Comparison of ENCODE assay signal across 13 cellular contexts in the genomic region with DNA sequence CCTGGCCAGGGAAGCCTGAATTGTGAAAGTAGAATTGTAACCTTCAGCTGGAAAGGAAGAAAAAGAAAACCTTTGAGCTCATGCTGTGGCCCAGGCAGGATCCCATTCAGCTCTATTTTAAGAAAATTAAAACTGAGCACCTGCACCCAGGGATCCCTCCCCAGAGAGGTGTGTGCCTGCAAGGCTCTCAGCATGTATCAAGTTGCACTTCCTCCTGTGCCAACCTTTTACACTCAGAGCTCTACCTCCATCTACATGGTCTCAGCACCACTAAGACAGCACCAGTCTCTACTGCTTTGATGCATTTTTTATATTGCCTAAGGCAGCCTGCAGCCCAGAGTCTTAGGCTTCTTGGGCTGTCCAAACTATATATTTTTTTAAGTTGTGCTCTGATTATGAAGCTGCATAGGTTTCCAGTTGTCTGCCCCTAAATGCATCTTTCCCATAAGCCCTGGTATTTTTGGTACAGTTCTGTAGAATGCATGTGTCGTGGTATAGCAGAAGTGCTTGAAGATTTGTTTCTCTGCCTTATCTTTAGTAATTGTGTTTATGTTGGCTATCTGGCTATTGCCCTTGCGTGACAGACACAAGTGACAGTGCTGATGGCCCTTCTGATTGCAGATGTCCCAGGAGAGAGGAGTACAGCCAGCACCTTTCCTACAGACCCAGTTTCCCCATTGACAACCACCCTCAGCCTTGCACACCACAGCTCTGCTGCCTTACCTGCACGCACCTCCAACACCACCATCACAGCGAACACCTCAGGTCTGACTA.
DNase-seq lines count a peak whose midpoint lies in the region; ATAC-seq, FAIRE-seq and TF ChIP-seq lines count a peak whose summit lies in the region.
"Had no signal": no experiment of that assay in that cellular context is flagged by ENCODE, and none has a peak within 500 bp of the region (broad histone marks: within the 10 kb centered on the region; RNA-seq: fewer than 3 reads in every experiment).

No MANE protein-coding gene starts in this region.

- intact Hi-C loops in CD8-positive, alpha-beta T cell (cut with DNase I, micrococcal nuclease): loop anchor here (2.0 to 10.0 kb wide), 5 partner anchors 13 to 780 kb away; no protein-coding TSS in a partner anchor

- no peak for TF ChIP-seq CTCF in CD8-positive, alpha-beta T cell (IDR thresholded peaks at IDR 0.05)
- no peak for TF ChIP-seq CTCF in GM13976 (IDR thresholded peaks at IDR 0.05; ENCODE audit: borderline replicate concordance, control extremely low read depth, extremely low read depth, insufficient read depth, missing control alignments)

- H3K36me3 Mint-ChIP-seq in CD8-positive, alpha-beta T cell: peaks cover 91% of the 10 kb centered on the region
- peaks cover 71% of the 10 kb centered on the region for H3K36me3 Mint-ChIP-seq in activated T-cell treated with anti-CD3 and anti-CD28 coated beads, Interleukin-2, amount 50 U/mL, for 4 hours (ENCODE audit: insufficient read depth)

- no peak overlapping the region for H3K9ac ChIP-seq in iPS-18a (ENCODE audit: low read length)

- H3K4me3 ChIP-seq in CD8-positive, alpha-beta T cell (ENCODE audit: low read depth, low read length): no peak overlapping the region
- H3K4me3 ChIP-seq in iPS-18a (ENCODE audit: low read length): peak overlapping the region; percentile 5

- FAIRE-seq in HTR-8/SVneo (lab: Jason Lieb, UNC): no peak
- FAIRE-seq: colon, kidney had no signal

- peak overlapping the region; percentile 76 for H3K27ac Mint-ChIP-seq in CD8-positive, alpha-beta T cell

- H3K4me1 Mint-ChIP-seq in CD8-positive, alpha-beta T cell (ENCODE audit: low read depth): peaks cover 80% of the 10 kb centered on the region
- peaks cover 77% of the 10 kb centered on the region for H3K4me1 Mint-ChIP-seq in activated T-cell treated with anti-CD3 and anti-CD28 coated beads, Interleukin-2, amount 50 U/mL, for 4 hours (ENCODE audit: low read depth)

- no peaks in the 10 kb centered on the region for H3K27me3 ChIP-seq in CD8-positive, alpha-beta T cell (ENCODE audit: insufficient read depth, low read length)
- H3K27me3 ChIP-seq in iPS-18a (ENCODE audit: control insufficient read depth, insufficient read depth, low read length): no peaks in the 10 kb centered on the region

- no peaks in the 10 kb centered on the region for H3K9me3 Mint-ChIP-seq in CD8-positive, alpha-beta T cell
- H3K9me3 Mint-ChIP-seq in activated T-cell treated with anti-CD3 and anti-CD28 coated beads, Interleukin-2, amount 50 U/mL, for 4 hours: no peaks in the 10 kb centered on the region

- POLR2A ChIA-PET in CD8-positive, alpha-beta T cell (lab: Charles Lee): interaction anchor here (0.5 to 2.3 kb wide), 11 partner anchors 9 to 226 kb away, joined by 3 to 11 read pairs (median 4); no protein-coding TSS in a partner anchor

- H3K4me1 ChIP-seq in CD8-positive, alpha-beta T cell (ENCODE audit: insufficient read depth, low read length): peaks cover 62% of the 10 kb centered on the region
- H3K4me1 ChIP-seq in iPS-18a (ENCODE audit: control insufficient read depth, low read depth, low read length): peaks cover 42% of the 10 kb centered on the region
- H3K4me1 ChIP-seq: Caco-2 had no signal

- no peak for DNase-seq in CD8-positive, alpha-beta T cell
- DNase-seq in NCI-H345 treated with DMSO at 0.1 percent for 48 hours (lab: John Stamatoyannopoulos, UW; ENCODE audit: unreplicated experiment): peak; percentile 44
- no peak for DNase-seq in NCI-H187 treated with DMSO at 0.1 percent for 48 hours (lab: John Stamatoyannopoulos, UW)
- DNase-seq in HTR-8/SVneo (ENCODE audit: insufficient read length, low spot score): no peak
- DNase-seq in GM13976 (ENCODE audit: low spot score): no peak
- DNase-seq in activated T-cell treated with anti-CD3 and anti-CD28 coated beads, Interleukin-2, amount 50 U/mL, for 4 hours: no peak
- DNase-seq: Caco-2, kidney, NCI-H446 had no signal

- no peak for ATAC-seq in CD8-positive, alpha-beta T cell
- peak; percentile 45 for ATAC-seq in GM21786 (IDR thresholded peaks at IDR 0.05; ENCODE audit: unreplicated experiment)
- ATAC-seq in activated T-cell treated with anti-CD3 and anti-CD28 coated beads, Interleukin-2, amount 50 U/mL, for 4 hours: no peak
- ATAC-seq: Right ventricle myocardium inferior had no signal

- H3K36me3 ChIP-seq in CD8-positive, alpha-beta T cell (ENCODE audit: insufficient read depth, low read length): peaks cover 73% of the 10 kb centered on the region
- H3K36me3 ChIP-seq in iPS-18a (ENCODE audit: control insufficient read depth, low read depth, low read length): no peaks in the 10 kb centered on the region

- CTCF ChIA-PET in CD8-positive, alpha-beta T cell (lab: Charles Lee): interaction anchor here (0.8 to 2.2 kb wide), 13 partner anchors 10 to 614 kb away, joined by 3 to 8 read pairs (median 4); no protein-coding TSS in a partner anchor

- no peaks in the 10 kb centered on the region for H3K9me3 ChIP-seq in CD8-positive, alpha-beta T cell (ENCODE audit: low read length)
- no peaks in the 10 kb centered on the region for H3K9me3 ChIP-seq in iPS-18a (ENCODE audit: control insufficient read depth, low read depth, low read length)
- H3K9me3 ChIP-seq: Caco-2 had no signal

- no peak overlapping the region for H3K4me3 Mint-ChIP-seq in CD8-positive, alpha-beta T cell
- no peak overlapping the region for H3K4me3 Mint-ChIP-seq in activated T-cell treated with anti-CD3 and anti-CD28 coated beads, Interleukin-2, amount 50 U/mL, for 4 hours

- no peak overlapping the region for H3K27ac ChIP-seq in CD8-positive, alpha-beta T cell (ENCODE audit: low read depth, low read length)
- no peak overlapping the region for H3K27ac ChIP-seq in iPS-18a (ENCODE audit: low read length)

- H3K27me3 Mint-ChIP-seq in CD8-positive, alpha-beta T cell (ENCODE audit: low read depth): no peaks in the 10 kb centered on the region
- H3K27me3 Mint-ChIP-seq in activated T-cell treated with anti-CD3 and anti-CD28 coated beads, Interleukin-2, amount 50 U/mL, for 4 hours (ENCODE audit: low read depth): no peaks in the 10 kb centered on the region

- in situ Hi-C loops in GM13976 (cut with MboI; ENCODE audit: low sequenced_read_pairs, unreplicated experiment): no loop called here
